In the genomic region with DNA sequence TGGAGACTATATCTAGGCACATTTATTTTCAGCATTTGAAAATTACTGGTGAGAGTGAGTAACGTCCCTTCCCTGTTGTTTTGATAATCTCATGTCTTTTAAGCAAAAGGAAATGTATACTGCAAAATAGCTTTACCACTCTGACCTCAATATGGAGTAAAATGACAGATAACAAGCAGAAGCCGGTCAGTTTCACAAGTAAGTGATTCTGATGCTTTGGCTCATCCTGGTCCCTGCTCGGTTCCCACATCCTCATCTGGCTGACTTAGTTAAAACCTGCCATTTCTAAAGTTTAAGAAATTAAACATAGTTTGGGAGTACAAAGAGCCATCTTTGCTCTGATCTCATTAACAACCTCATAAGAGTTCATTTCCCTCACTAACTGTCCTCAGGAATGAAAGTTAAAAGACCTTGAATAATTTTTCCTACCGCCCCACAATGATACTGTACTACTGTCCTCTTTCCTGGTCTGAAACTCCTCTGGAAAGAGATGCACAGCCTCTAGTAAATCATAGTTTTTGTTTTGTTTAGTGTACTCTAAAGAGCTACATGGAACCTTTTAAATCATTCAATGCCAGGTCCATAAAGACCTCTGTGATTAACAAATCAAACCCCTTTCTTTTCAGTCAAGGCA, we compare ENCODE assay signal across 10 cellular contexts.
DNase-seq lines count a peak whose midpoint lies in the region; ATAC-seq and TF ChIP-seq lines count a peak whose summit lies in the region.
"Had no signal": no experiment of that assay in that cellular context is flagged by ENCODE, and none has a peak within 500 bp of the region (broad histone marks: within the 10 kb centered on the region; RNA-seq: fewer than 3 reads in every experiment).

No MANE protein-coding gene starts in this region.

- in situ Hi-C loops in GM13977 (cut with MboI; ENCODE audit: low pct_unique_long_range_greater_than_20kb, low sequenced_read_pairs, unreplicated experiment): no loop called here

- ATAC-seq in GM18502 (IDR thresholded peaks at IDR 0.05; ENCODE audit: poor library complexity, unreplicated experiment) (peak; percentile 69), GM21390 (IDR thresholded peaks at IDR 0.05; ENCODE audit: unreplicated experiment) (peak; percentile 66), HG03558 (IDR thresholded peaks at IDR 0.05; ENCODE audit: extremely low read depth, unreplicated experiment) (peak; percentile 41)
- peak; percentile 41 for ATAC-seq in central memory CD8-positive, alpha-beta T cell (replicated peaks; ENCODE audit: extremely low read depth, poor library complexity, severe bottlenecking)

- no peaks in the 10 kb centered on the region for H3K27me3 Mint-ChIP-seq in central memory CD8-positive, alpha-beta T cell

- no peak for DNase-seq in central memory CD8-positive, alpha-beta T cell (ENCODE audit: low spot score in 2 of 2)
- DNase-seq in GM13977 (ENCODE audit: low spot score): no peak
- no peak for DNase-seq in NCI-H1694 (lab: John Stamatoyannopoulos, UW)
- no peak for DNase-seq in retina
- DNase-seq in DMS53 treated with DMSO at 0.1 percent for 48 hours (lab: John Stamatoyannopoulos, UW; ENCODE audit: unreplicated experiment): no peak
- DNase-seq: esophagus squamous epithelium, NCI-H748 treated with DMSO at 0.1 percent for 48 hours had no signal

- peak overlapping the region; percentile 95 for H3K27ac Mint-ChIP-seq in central memory CD8-positive, alpha-beta T cell (ENCODE audit: low read depth)

- H3K36me3 Mint-ChIP-seq in central memory CD8-positive, alpha-beta T cell (ENCODE audit: insufficient read depth): peaks cover 39% of the 10 kb centered on the region

- TF ChIP-seq CTCF in GM13977 (IDR thresholded peaks at IDR 0.05; ENCODE audit: extremely low read depth, insufficient read depth, missing control alignments): no peak

- H3K4me1 Mint-ChIP-seq in central memory CD8-positive, alpha-beta T cell: peaks cover 91% of the 10 kb centered on the region

- H3K4me3 Mint-ChIP-seq in central memory CD8-positive, alpha-beta T cell: peak overlapping the region; percentile 54

- H3K9me3 Mint-ChIP-seq in central memory CD8-positive, alpha-beta T cell: no peaks in the 10 kb centered on the region
